ENCODE assay signal across 21 cellular contexts in genomic region chr19:56271096-56271495, GRCh38.
DNase-seq lines count a peak whose midpoint lies in the region; ATAC-seq lines count a peak whose summit lies in the region.
"Had no signal": no experiment of that assay in that cellular context is flagged by ENCODE, and none has a peak within 500 bp of the region (broad histone marks: within the 10 kb centered on the region; RNA-seq: fewer than 3 reads in every experiment).

No MANE protein-coding gene starts in this region.

- intact Hi-C loops in dendritic cell treated with granulocyte-macrophage colony-stimulating factor and Interleukin-4, amounts not matched to agents 40 ng/mL and 50 ng/mL, for 4 days (cut with micrococcal nuclease): no loop called here

- ATAC-seq in GM21381 (IDR thresholded peaks at IDR 0.05; ENCODE audit: unreplicated experiment): no peak
- ATAC-seq in HG02588 (IDR thresholded peaks at IDR 0.05; ENCODE audit: unreplicated experiment): no peak

- DNase-seq in NCI-H748 (lab: John Stamatoyannopoulos, UW; ENCODE audit: unreplicated experiment): peak; percentile 11
- no peak for DNase-seq in NCI-H748 treated with DMSO at 0.1 percent for 48 hours (lab: John Stamatoyannopoulos, UW)
- peak; percentile 47 for DNase-seq in NOMO-1 treated with dmso at 0.1 percent for 144 hours (lab: John Stamatoyannopoulos, UW; ENCODE audit: unreplicated experiment)
- DNase-seq in T-helper 1 cell: no peak
- DNase-seq in GDM1 (lab: John Stamatoyannopoulos, UW): no peak
- DNase-seq: 8988T; ACHN; BE2C; CD4-positive, CD25-positive, alpha-beta regulatory T cell; MM.1S; NCI-H1048; NCI-H1436; NCI-H187; NCI-H2081 treated with DMSO at 0.1 percent for 48 hours; NCI-H2171; NCI-H226; NCI-H510A treated with DMSO at 0.1 percent for 48 hours; NCI-H82 had no signal

- H3K27ac Mint-ChIP-seq in dendritic cell treated with granulocyte-macrophage colony-stimulating factor and Interleukin-4, amounts not matched to agents 40 ng/mL and 50 ng/mL, for 4 days: peak overlapping the region; percentile 80
- H3K27ac Mint-ChIP-seq: CD4-positive, CD25-positive, alpha-beta regulatory T cell had no signal

- no peak overlapping the region for H3K4me3 Mint-ChIP-seq in dendritic cell treated with granulocyte-macrophage colony-stimulating factor and Interleukin-4, amounts not matched to agents 40 ng/mL and 50 ng/mL, for 4 days
- H3K4me3 Mint-ChIP-seq: CD4-positive, CD25-positive, alpha-beta regulatory T cell had no signal

- H3K36me3 Mint-ChIP-seq in dendritic cell treated with granulocyte-macrophage colony-stimulating factor and Interleukin-4, amounts not matched to agents 40 ng/mL and 50 ng/mL, for 4 days (ENCODE audit: low read depth): peaks cover 19% of the 10 kb centered on the region

- peaks cover 38% of the 10 kb centered on the region for H3K4me1 Mint-ChIP-seq in dendritic cell treated with granulocyte-macrophage colony-stimulating factor and Interleukin-4, amounts not matched to agents 40 ng/mL and 50 ng/mL, for 4 days (ENCODE audit: low read depth)
- H3K4me1 Mint-ChIP-seq: CD4-positive, CD25-positive, alpha-beta regulatory T cell had no signal

- no peaks in the 10 kb centered on the region for H3K27me3 Mint-ChIP-seq in dendritic cell treated with granulocyte-macrophage colony-stimulating factor and Interleukin-4, amounts not matched to agents 40 ng/mL and 50 ng/mL, for 4 days
- H3K27me3 Mint-ChIP-seq: CD4-positive, CD25-positive, alpha-beta regulatory T cell had no signal

- H3K9me3 Mint-ChIP-seq in dendritic cell treated with granulocyte-macrophage colony-stimulating factor and Interleukin-4, amounts not matched to agents 40 ng/mL and 50 ng/mL, for 4 days: no peaks in the 10 kb centered on the region

Comparison
In these comparisons a context has a peak if more than half of its experiments do, and no peak if none do; other contexts are left out.
1. DNase-seq: peak in NCI-H748 (single experiment) and NOMO-1 treated with dmso at 0.1 percent for 144 hours (single experiment); none in NCI-H748 treated with DMSO at 0.1 percent for 48 hours (single experiment), T-helper 1 cell (0 of 5) and GDM1 (single experiment).